In the genomic region with DNA sequence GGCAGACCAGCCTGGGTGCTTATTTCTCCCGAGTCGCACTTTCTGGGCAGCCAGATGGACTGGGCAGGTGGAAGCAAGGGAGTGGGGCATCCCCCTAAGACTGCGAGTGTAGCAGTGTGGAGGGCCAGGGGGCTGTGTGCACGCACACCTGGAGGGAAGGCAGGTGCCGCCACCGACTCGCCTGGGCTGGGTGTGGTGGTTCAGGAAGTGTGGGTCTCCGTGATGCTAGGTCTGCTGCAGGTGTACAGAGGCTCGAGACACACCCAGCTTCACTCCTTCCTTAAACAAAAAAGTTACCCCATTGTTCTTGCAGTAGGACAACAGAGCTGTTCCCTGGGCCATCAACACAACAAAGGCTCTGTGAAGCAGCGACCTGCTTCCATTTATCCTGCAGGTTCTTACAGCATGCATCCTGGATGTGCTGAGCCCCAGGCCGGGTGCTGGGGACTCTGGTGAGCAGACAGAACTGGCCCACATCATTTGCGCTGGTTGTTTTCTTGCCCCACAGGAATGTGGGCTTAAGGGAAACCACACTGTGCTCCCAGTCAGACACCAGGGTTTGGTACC, we compare ENCODE assay signal across 26 cellular contexts.
DNase-seq lines count a peak whose midpoint lies in the region; ATAC-seq, FAIRE-seq and TF ChIP-seq lines count a peak whose summit lies in the region.
"Had no signal": no experiment of that assay in that cellular context is flagged by ENCODE, and none has a peak within 500 bp of the region (broad histone marks: within the 10 kb centered on the region; RNA-seq: fewer than 3 reads in every experiment).

No MANE protein-coding gene starts in this region.

- 0 out of 2 replicates have a peak overlapping the region, but pooled peaks have one; percentile 12 for H2BK15ac ChIP-seq in H1 (ENCODE audit: low read length)

- no peak overlapping the region for H3K4me3 ChIP-seq in H1 (ENCODE audit: extremely low read depth in 1 of 4, insufficient read depth in 2 of 4, low read depth in 3 of 4, low read length in 4 of 4)
- H3K4me3 ChIP-seq: GM12878, Peyer's patch, SK-N-MC had no signal

- FAIRE-seq in H1 (lab: Jason Lieb, UNC), result peak; percentile 92
- FAIRE-seq: GM12878 had no signal

- H2BK5ac ChIP-seq in H1 (ENCODE audit: low read depth, low read length), result peak overlapping the region; percentile 22; the same call in 1 of the 2 replicates

- no peaks in the 10 kb centered on the region for H3K9me3 ChIP-seq in H1 (ENCODE audit: insufficient read depth in 2 of 2, low read depth in 1 of 2, low read length in 1 of 2)
- H3K9me3 ChIP-seq: Caco-2, Peyer's patch had no signal

- peak overlapping the region; percentile 33 for H4K5ac ChIP-seq in H1 (ENCODE audit: insufficient read length, low read depth, low read length)

- no peaks in the 10 kb centered on the region for H3K79me1 ChIP-seq in H1 (ENCODE audit: low read depth, low read length)

- intact Hi-C loops in left ventricle myocardium superior (cut with micrococcal nuclease), result no loop called here
- intact Hi-C loops in cardiac septum (cut with DNase I), result no loop called here
- intact Hi-C loops in left colon (cut with DNase I, micrococcal nuclease), result no loop called here

- no peak overlapping the region; the same call in none of the 2 replicates for H4K8ac ChIP-seq in H1 (ENCODE audit: extremely low read depth, insufficient read depth, low read length)

- no peak overlapping the region for H2AFZ ChIP-seq in H1 (ENCODE audit: low read length)

- peak overlapping the region; percentile 9; the same call in 1 of the 2 replicates for H3K18ac ChIP-seq in H1 (ENCODE audit: extremely low read depth, low read length)

- no peak for TF ChIP-seq POLR2A in H1 (IDR thresholded peaks at IDR 0.05; ENCODE audit: control extremely low read depth in 1 of 2, low read depth in 2 of 2, low read length in 2 of 2)

- no peak overlapping the region for H3K23ac ChIP-seq in H1 (ENCODE audit: insufficient read length)

- ATAC-seq in left ventricle myocardium superior, result no peak
- peak; percentile 52 for ATAC-seq in left colon
- ATAC-seq: CD8-positive, alpha-beta T cell; GM12878 had no signal

- no peaks in the 10 kb centered on the region for H3K27me3 ChIP-seq in H1 (replicated peaks in 1 of 4; ENCODE audit: control insufficient read depth in 3 of 4, extremely low read depth in 1 of 4, insufficient read depth in 3 of 4, low read length in 3 of 4)
- H3K27me3 ChIP-seq: Peyer's patch had no signal

- peaks cover 0 to 3% of the 10 kb centered on the region in 2 experiments for H4K20me1 ChIP-seq in H1 (replicated peaks in 1 of 2; ENCODE audit: control insufficient read depth in 1 of 2, insufficient read depth in 2 of 2, low read length in 2 of 2)

- no peak overlapping the region for H2BK120ac ChIP-seq in H1 (replicated peaks; ENCODE audit: low read depth, low read length)

- H4K91ac ChIP-seq in H1 (replicated peaks; ENCODE audit: insufficient read length, low read length), result no peak overlapping the region

- whole genome bisulfite sequencing in H1 (ENCODE audit: extremely low coverage in 1 of 2, insufficient coverage in 1 of 2, insufficient read length in 1 of 2, insufficient replicate concordance in 2 of 2, low coverage in 1 of 2, low lambda C conversion rate in 2 of 2, missing lambda C conversion rate in 1 of 2), 2 experiments, result 58% methylated on average over 10 of the region's 12 CpGs; no CpG with 5 or more reads in 1 of the 2 experiments

- H2BK12ac ChIP-seq in H1 (ENCODE audit: low read depth, low read length), result no peak overlapping the region

- no peak overlapping the region for H3K4me3 Mint-ChIP-seq in type B pancreatic cell
- H3K4me3 Mint-ChIP-seq: B cell; CD8-positive, alpha-beta T cell had no signal

- H3K4ac ChIP-seq in H1 (replicated peaks; ENCODE audit: insufficient read length, low read depth, low read length), result no peak overlapping the region

- CTCF ChIA-PET in H1 (lab: Charles Lee; ENCODE audit: partially characterized antibody), result interaction anchor here (0.6 to 4.7 kb wide), 11 partner anchors 9 to 1053 kb away, joined by 3 to 29 read pairs (median 3); no protein-coding TSS in a partner anchor
- CTCF ChIA-PET in RWPE1 (lab: Yijun Ruan, JAX), result no interaction called here

- H3K36me3 ChIP-seq in H1 (ENCODE audit: control insufficient read depth in 2 of 4, insufficient read depth in 4 of 4, low read length in 3 of 4), result no peaks in the 10 kb centered on the region
- H3K36me3 ChIP-seq: Peyer's patch had no signal

- no peaks in the 10 kb centered on the region for H3K4me1 Mint-ChIP-seq in type B pancreatic cell (ENCODE audit: unreplicated experiment)
- H3K4me1 Mint-ChIP-seq: B cell had no signal

- no peak for TF ChIP-seq CTCF in H1 (IDR thresholded peaks at IDR 0.05; ENCODE audit: control extremely low read depth in 1 of 3, insufficient read depth in 1 of 3, low read depth in 1 of 3, low read length in 3 of 3)
- no peak for TF ChIP-seq CTCF in RWPE1 (conservative IDR thresholded peaks at IDR 0.05; ENCODE audit: low read depth)
- TF ChIP-seq CTCF in type B pancreatic cell (conservative IDR thresholded peaks at IDR 0.05), result no peak

- no peak overlapping the region for H3K27ac Mint-ChIP-seq in type B pancreatic cell
- H3K27ac Mint-ChIP-seq: B cell; CD8-positive, alpha-beta T cell had no signal

- H3K56ac ChIP-seq in H1 (replicated peaks; ENCODE audit: insufficient read length, low read depth, low read length), result no peak overlapping the region

- peaks cover 5% of the 10 kb centered on the region for H3K36me3 Mint-ChIP-seq in type B pancreatic cell
- H3K36me3 Mint-ChIP-seq: CD8-positive, alpha-beta T cell had no signal

- H3K4me2 ChIP-seq in H1 (ENCODE audit: insufficient read depth in 1 of 2, low read depth in 2 of 2, low read length in 2 of 2), result peak overlapping the region in 1 of 2 experiments; percentile 26; a peak in 2 of 4 replicates
- H3K4me2 ChIP-seq: KMS-11 had no signal

- no peak overlapping the region for H3K27ac ChIP-seq in H1 (ENCODE audit: low read depth, low read length)
- H3K27ac ChIP-seq in RWPE1, result no peak overlapping the region
- H3K27ac ChIP-seq: 22Rv1, C4-2B, KMS-11, Peyer's patch, SK-N-MC had no signal

- no peak overlapping the region; a peak in 1 of 7 replicates for H3K9ac ChIP-seq in H1 (replicated peaks in 1 of 4; ENCODE audit: extremely low read depth in 1 of 4, low read depth in 3 of 4, low read length in 3 of 4)
- H3K9ac ChIP-seq: KMS-11 had no signal

- no peaks in the 10 kb centered on the region for H3K27me3 Mint-ChIP-seq in type B pancreatic cell
- H3K27me3 Mint-ChIP-seq: B cell had no signal

- H3K14ac ChIP-seq in H1 (ENCODE audit: insufficient read length), result no peak overlapping the region

- H3K23me2 ChIP-seq in H1 (ENCODE audit: low read depth, low read length), result no peaks in the 10 kb centered on the region

- TF ChIP-seq RAD21 in H1 (IDR thresholded peaks at IDR 0.05 in 1 of 2, conservative IDR thresholded peaks at IDR 0.05 in 1 of 2; ENCODE audit: low read depth in 2 of 2, low read length in 2 of 2), result no peak

- peak overlapping the region; percentile 1; the same call in 1 of the 2 replicates for H2BK20ac ChIP-seq in H1 (ENCODE audit: low read length)

- TF ChIP-seq EP300 in H1 (IDR thresholded peaks at IDR 0.05; ENCODE audit: borderline replicate concordance in 1 of 2, low read depth in 2 of 2, low read length in 2 of 2), result no peak

- POLR2A ChIA-PET in H1 (lab: Charles Lee; ENCODE audit: partially characterized antibody) (interaction anchor here (1.2 kb wide), 1 partner anchor 17 kb away, joined by 3 read pairs; no protein-coding TSS in a partner anchor), RWPE1 (lab: Yijun Ruan, JAX; ENCODE audit: low non-redundant PET) (no interaction called here)

- H3K9me3 Mint-ChIP-seq in type B pancreatic cell, result no peaks in the 10 kb centered on the region
- H3K9me3 Mint-ChIP-seq: CD8-positive, alpha-beta T cell had no signal

- H3K79me2 ChIP-seq in H1 (ENCODE audit: control insufficient read depth in 1 of 2, insufficient read depth in 2 of 2, low read length in 2 of 2), result no peaks in the 10 kb centered on the region; a peak in 1 of 4 replicates

- no peak overlapping the region for H2AK5ac ChIP-seq in H1 (ENCODE audit: low read depth, low read length)

- peak; percentile 3 for DNase-seq in left ventricle myocardium superior
- DNase-seq in cardiac septum (ENCODE audit: low spot score), result no peak
- DNase-seq in H1 (ENCODE audit: low read depth in 1 of 2, low spot score in 2 of 2), result peak in 1 of 2 experiments; percentile 23
- no peak for DNase-seq in left colon
- no peak for DNase-seq in NCI-H2029 (lab: John Stamatoyannopoulos, UW)
- DNase-seq in RWPE1 (ENCODE audit: low spot score), result no peak
- DNase-seq in type B pancreatic cell (ENCODE audit: extremely low spot score, unreplicated experiment), result no peak
- DNase-seq: Caco-2; CD8-positive, alpha-beta T cell; GDM1; GOT3; IMR-90; NCI-H1048; NCI-H1417; NCI-H1694 treated with DMSO at 0.1 percent for 48 hours; NCI-H446 treated with DMSO at 0.1 percent for 48 hours; NCI-H526; OCI-M1; Peyer's patch; SIG-M5 had no signal

- peaks cover 0 to 14% (median 10%) of the 10 kb centered on the region in 4 experiments; a peak in 6 of 7 replicates for H3K4me1 ChIP-seq in H1 (replicated peaks in 1 of 4; ENCODE audit: control insufficient read depth in 3 of 4, insufficient read depth in 4 of 4, low read length in 3 of 4)
- H3K4me1 ChIP-seq: Caco-2, Peyer's patch had no signal

TF ChIP-seq in H1, 55 proteins besides CTCF, POLR2A, EP300 and RAD21:
- TF ChIP-seq NANOG (IDR thresholded peaks at IDR 0.05; ENCODE audit: insufficient read depth, low read depth, low read length, poor library complexity, severe bottlenecking) (peak; percentile 67), EZH2 (IDR thresholded peaks at IDR 0.05; ENCODE audit: low read depth, low read length, severe bottlenecking) (no peak)
